In the genomic region with DNA sequence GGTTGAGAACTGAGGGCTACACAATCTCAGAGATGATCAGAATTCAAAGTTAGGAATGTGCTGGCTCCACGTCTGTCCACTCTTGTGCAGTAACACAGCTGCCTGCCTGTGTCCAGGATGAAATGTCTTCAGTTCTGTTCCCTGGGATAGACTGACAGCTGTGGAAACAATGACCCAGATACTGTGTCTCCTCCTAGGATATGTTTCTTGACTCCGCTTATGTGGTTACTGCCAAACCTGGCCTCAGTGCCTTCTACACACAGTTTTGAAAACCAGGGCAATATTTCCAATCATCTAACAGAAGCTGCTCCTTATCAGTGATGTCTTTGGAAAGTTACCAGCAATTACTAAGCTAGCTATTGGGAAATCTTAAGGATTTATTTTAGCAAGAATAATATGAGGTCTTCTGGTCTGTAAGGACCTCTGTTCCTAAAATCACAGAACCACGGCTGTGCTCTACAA, we compare ENCODE assay signal across 12 cellular contexts.
A peak's percentile ranks its signal among the peaks of the same experiment; 100 is the strongest.
DNase-seq lines count a peak whose midpoint lies in the region; ATAC-seq and TF ChIP-seq lines count a peak whose summit lies in the region.
"Had no signal": no experiment of that assay in that cellular context is flagged by ENCODE, and none has a peak within 500 bp of the region (broad histone marks: within the 10 kb centered on the region; RNA-seq: fewer than 3 reads in every experiment).

No MANE protein-coding gene starts in this region.

- in situ Hi-C loops in astrocyte of the cerebellum (cut with HindIII; ENCODE audit: low sequenced_read_pairs): no loop called here

- H3K36me3 ChIP-seq in right atrium auricular region (no peaks in the 10 kb centered on the region), skeletal muscle tissue (ENCODE audit: control insufficient read depth in 3 of 3, insufficient read depth in 3 of 3, low read length in 3 of 3) (no peaks in the 10 kb centered on the region)
- H3K36me3 ChIP-seq: cardiac muscle cell, SJSA1 had no signal

- no peaks in the 10 kb centered on the region for H3K27me3 ChIP-seq in right atrium auricular region
- no peaks in the 10 kb centered on the region for H3K27me3 ChIP-seq in skeletal muscle tissue (ENCODE audit: control insufficient read depth in 3 of 3, insufficient read depth in 3 of 3, low read length in 3 of 3)
- H3K27me3 ChIP-seq: SJSA1 had no signal

- no peak for ATAC-seq in GM19455 (IDR thresholded peaks at IDR 0.05; ENCODE audit: unreplicated experiment)

- peaks cover 0 to 39% of the 10 kb centered on the region in 2 donors for H3K4me1 ChIP-seq in right atrium auricular region
- peaks cover 25 to 33% (median 26%) of the 10 kb centered on the region in 3 donors for H3K4me1 ChIP-seq in skeletal muscle tissue (ENCODE audit: control insufficient read depth in 3 of 3, insufficient read depth in 3 of 3, low read length in 3 of 3)

- no peak overlapping the region for H3K9ac ChIP-seq in skeletal muscle tissue (ENCODE audit: low read depth in 1 of 3, low read length in 3 of 3)

- H3K9me3 ChIP-seq in right atrium auricular region: no peaks in the 10 kb centered on the region
- H3K9me3 ChIP-seq in skeletal muscle tissue (ENCODE audit: control insufficient read depth in 3 of 3, low read length in 3 of 3): no peaks in the 10 kb centered on the region
- H3K9me3 ChIP-seq: SJSA1 had no signal

- TF ChIP-seq CTCF in astrocyte of the cerebellum (IDR thresholded peaks at IDR 0.05; ENCODE audit: low read depth, low read length, missing control alignments) (no peak), right atrium auricular region (IDR thresholded peaks at IDR 0.05) (no peak)

- DNase-seq in EH (ENCODE audit: low read depth) (peak; percentile 76), astrocyte of the cerebellum (ENCODE audit: low read depth) (peak; percentile 9), right atrium auricular region (ENCODE audit: low spot score) (peak; percentile 76), epidermal melanocyte (ENCODE audit: insufficient read length, low spot score) (no peak), posterior cingulate gyrus (no peak)
- DNase-seq in stimulated activated CD4-positive, alpha-beta T cell treated with anti-CD3 and anti-CD28 coated beads, Interleukin-2, amount 100 ng/mL, for 48 hours: no peak
- DNase-seq: COR-L47, NCI-H2107 had no signal

- H3K4me3 ChIP-seq in astrocyte of the cerebellum (ENCODE audit: low read depth, low read length) (no peak overlapping the region), right atrium auricular region (no peak overlapping the region), skeletal muscle tissue (ENCODE audit: low read length in 3 of 3) (no peak overlapping the region)
- H3K4me3 ChIP-seq: cardiac muscle cell, SJSA1 had no signal

- intact Hi-C loops in posterior cingulate gyrus (cut with DNase I): no loop called here

- H3K27ac ChIP-seq in right atrium auricular region (peak overlapping the region; percentile 63 to 71), skeletal muscle tissue (ENCODE audit: low read depth, low read length) (peak overlapping the region; percentile 75)
- H3K27ac ChIP-seq: cardiac muscle cell, SJSA1 had no signal

Comparison
In these comparisons a context has a peak if more than half of its experiments do, and no peak if none do; other contexts are left out.
1. DNase-seq: peak in EH (single experiment), astrocyte of the cerebellum (single experiment) and right atrium auricular region (single experiment); none in stimulated activated CD4-positive, alpha-beta T cell treated with anti-CD3 and anti-CD28 coated beads, Interleukin-2, amount 100 ng/mL, for 48 hours (0 of 2), epidermal melanocyte (single experiment) and posterior cingulate gyrus (0 of 10).